ENCODE assay signal across 18 cellular contexts in the genomic region with DNA sequence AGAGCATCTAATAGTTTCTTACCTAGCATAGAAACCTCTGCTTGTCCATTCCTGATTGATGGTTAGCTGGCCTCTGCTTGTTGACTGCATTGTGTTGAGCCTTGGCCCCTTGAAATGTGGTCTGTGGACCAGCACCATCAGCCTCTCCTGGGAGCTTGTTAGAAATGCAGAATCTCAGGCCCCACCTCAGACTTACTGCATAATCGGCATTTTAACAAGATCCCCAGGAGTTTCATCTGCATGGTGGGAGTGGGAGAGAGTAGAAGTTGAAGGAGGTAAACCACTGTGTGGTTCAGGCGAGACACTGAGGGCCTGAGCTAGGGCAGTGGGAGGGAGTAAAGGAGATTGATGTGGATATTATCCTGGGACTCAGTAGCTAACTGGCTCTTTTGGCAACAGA. TPM values are rescaled to one million over a fixed set of nuclear protein-coding genes. Genes with fewer than 3 reads are reported as not detected.
DNase-seq lines count a peak whose midpoint lies in the region; ATAC-seq, FAIRE-seq and TF ChIP-seq lines count a peak whose summit lies in the region.
"Had no signal": no experiment of that assay in that cellular context is flagged by ENCODE, and none has a peak within 500 bp of the region (broad histone marks: within the 10 kb centered on the region; RNA-seq: fewer than 3 reads in every experiment).

No MANE protein-coding gene starts in this region.

- H3K27ac Mint-ChIP-seq in H9 (peak overlapping the region; percentile 3 to 85 (median 9); a peak in 6 of 7 replicates), nephron progenitor cell (peak overlapping the region; percentile 69)
- H3K27ac Mint-ChIP-seq: B cell; CD8-positive, alpha-beta T cell had no signal

- no TSS peak for BruUV-seq in K562 (replicated peaks; lab: Mats Ljungman, UMichigan)

- POLR2A ChIA-PET in A549 (lab: Yijun Ruan, JAX) (no interaction called here), K562 (lab: Yijun Ruan, JAX) (interaction anchor here (1.4 kb wide), 1 partner anchor 11 kb away, joined by 6 read pairs; no protein-coding TSS in a partner anchor)

- TF ChIP-seq RAD21 in A549 (conservative IDR thresholded peaks at IDR 0.05 in 1 of 2, IDR thresholded peaks at IDR 0.05 in 1 of 2) (no peak), K562 (CRISPR knock-in tag; conservative IDR thresholded peaks at IDR 0.05 in 1 of 2, IDR thresholded peaks at IDR 0.05 in 1 of 2) (no peak)

- TF ChIP-seq EP300 in A549 (IDR thresholded peaks at IDR 0.05) (no peak), K562 (IDR thresholded peaks at IDR 0.05; ENCODE audit: low read length) (no peak)

- H3K9me3 Mint-ChIP-seq in H9 (peaks cover 7 to 21% of the 10 kb centered on the region in 2 experiments), nephron progenitor cell (peaks cover 44% of the 10 kb centered on the region)

- H4K8ac ChIP-seq in H9 (replicated peaks; ENCODE audit: insufficient read length, low read depth, low read length), result no peak overlapping the region

- TF ChIP-seq POLR2A in A549 (IDR thresholded peaks at IDR 0.05; ENCODE audit: low read length) (no peak), K562 (conservative IDR thresholded peaks at IDR 0.05) (no peak)

- no peak overlapping the region for H2AFZ ChIP-seq in H9 (ENCODE audit: low read length)
- H2AFZ ChIP-seq in K562 (ENCODE audit: low read depth, low read length), result no peak overlapping the region
- H2AFZ ChIP-seq: GM23248 had no signal

- no peak overlapping the region for H3K9ac ChIP-seq in H9 (ENCODE audit: extremely low read depth, insufficient read length, low read length)
- no peak overlapping the region for H3K9ac ChIP-seq in K562 (ENCODE audit: insufficient read depth in 1 of 2, low read depth in 2 of 2, low read length in 2 of 2)
- H3K9ac ChIP-seq: BLaER1 treated with 17β-estradiol and CSF1 and Interleukin-3, amounts not matched to agents 10 nM and 100 nM; GM23248 had no signal

- peak overlapping the region; percentile 46 for H2BK5ac ChIP-seq in H9 (ENCODE audit: insufficient read length, low read length)

- no peak overlapping the region for H3K4ac ChIP-seq in H9 (ENCODE audit: low read depth, low read length)

- H3K79me2 ChIP-seq in H9 (ENCODE audit: insufficient read depth, low read length) (peaks cover 78% of the 10 kb centered on the region; the same call in 1 of the 2 replicates), K562 (ENCODE audit: control insufficient read depth, insufficient read depth, low read length) (peaks cover 59% of the 10 kb centered on the region)

- FAIRE-seq in A549 (lab: Jason Lieb, UNC) (no peak), K562 (lab: Jason Lieb, UNC) (no peak)
- FAIRE-seq: G401.6, GM18507 had no signal

- H3K79me1 ChIP-seq in H9 (ENCODE audit: insufficient read depth, low read depth, low read length, poor library complexity, severe bottlenecking), result peaks cover 7% of the 10 kb centered on the region

- WGBS in A549 (ENCODE audit: missing lambda C conversion rate), result 97% methylated on average over 2 of the region's 2 CpGs
- WGBS in H9 (ENCODE audit: extremely low coverage, insufficient read length, low lambda C conversion rate), result no CpG with 5 or more reads among the region's 2 CpGs
- 62% methylated on average over 1 of the region's 2 CpGs for WGBS in K562 (ENCODE audit: insufficient coverage, low coverage, missing lambda C conversion rate)

- H3K18ac ChIP-seq in H9 (ENCODE audit: insufficient read length, low read depth, low read length), result no peak overlapping the region

- no peaks in the 10 kb centered on the region for H3K36me3 ChIP-seq in K562 (ENCODE audit: control insufficient read depth, insufficient read depth, low read length)

- H3K9me1 ChIP-seq in K562 (ENCODE audit: control insufficient read depth, insufficient read depth, low read length), result no peaks in the 10 kb centered on the region

- no peak overlapping the region for H4K91ac ChIP-seq in H9 (ENCODE audit: insufficient read length, low read depth, low read length)

- CTCF ChIA-PET in A549 (lab: Yijun Ruan, JAX), result interaction anchor here (1.0 to 1.2 kb wide), 2 partner anchors 20 to 22 kb away, joined by 3 to 5 read pairs; no protein-coding TSS in a partner anchor
- CTCF ChIA-PET in K562 (lab: Yijun Ruan, JAX; ENCODE audit: low intra/inter-chr PET ratio), result no interaction called here

- H3K23me2 ChIP-seq in H9 (ENCODE audit: insufficient read length, low read depth, low read length, poor library complexity, severe bottlenecking), result no peaks in the 10 kb centered on the region

- H3K56ac ChIP-seq in H9 (ENCODE audit: insufficient read length, low read depth, low read length), result no peak overlapping the region

- H3K9me3 ChIP-seq in A549 (no peaks in the 10 kb centered on the region), H9 (ENCODE audit: control insufficient read depth, low read depth, low read length) (no peaks in the 10 kb centered on the region), K562 (replicated peaks; ENCODE audit: control insufficient read depth, insufficient read depth, low read depth, low read length) (no peaks in the 10 kb centered on the region; the same call in 1 of the 2 replicates)

- H2BK12ac ChIP-seq in H9 (ENCODE audit: insufficient read length, low read depth, low read length), result no peak overlapping the region

- H3K4me2 ChIP-seq in A549 (no peak overlapping the region), H9 (ENCODE audit: insufficient read depth, insufficient read length, low read length) (no peak overlapping the region), K562 (ENCODE audit: insufficient read depth, low read length) (no peak overlapping the region)
- H3K4me2 ChIP-seq: BLaER1 treated with 17β-estradiol and CSF1 and Interleukin-3, amounts not matched to agents 10 nM and 100 nM had no signal

- ATAC-seq in A549 (no peak), K562 (no peak)
- ATAC-seq: CD8-positive, alpha-beta T cell had no signal

- intact Hi-C loops in K562 (cut with micrococcal nuclease), result no loop called here

- H3K27ac ChIP-seq in A549 (no peak overlapping the region), H9 (ENCODE audit: insufficient read length, low read depth, low read length) (peak overlapping the region; percentile 66), K562 (ENCODE audit: extremely low read depth, low read depth, low read length) (no peak overlapping the region)
- H3K27ac ChIP-seq: BLaER1 treated with 17β-estradiol and CSF1 and Interleukin-3, amounts not matched to agents 10 nM and 100 nM; GM23248 had no signal

- H3K4me3 Mint-ChIP-seq in H9 (no peak overlapping the region; a peak in 1 of 5 replicates), nephron progenitor cell (no peak overlapping the region)
- H3K4me3 Mint-ChIP-seq: B cell; CD8-positive, alpha-beta T cell had no signal

- H3K4me3 ChIP-seq in A549, result no peak overlapping the region
- H3K4me3 ChIP-seq in K562, result no peak overlapping the region
- H3K4me3 ChIP-seq: BLaER1 treated with 17β-estradiol and CSF1 and Interleukin-3, amounts not matched to agents 10 nM and 100 nM; GM23248 had no signal

- H3K27me3 Mint-ChIP-seq in H9 (ENCODE audit: low read depth), result no peaks in the 10 kb centered on the region
- H3K27me3 Mint-ChIP-seq in nephron progenitor cell (ENCODE audit: low read depth, poor library complexity), result no peaks in the 10 kb centered on the region
- H3K27me3 Mint-ChIP-seq: B cell had no signal

- H3K27me3 ChIP-seq in H9 (ENCODE audit: insufficient read depth, low read length) (no peaks in the 10 kb centered on the region), K562 (ENCODE audit: control insufficient read depth in 2 of 2, insufficient read depth in 2 of 2, low read length in 2 of 2) (no peaks in the 10 kb centered on the region)
- H3K27me3 ChIP-seq: BLaER1 treated with 17β-estradiol and CSF1 and Interleukin-3, amounts not matched to agents 10 nM and 100 nM had no signal

- H3K4me1 ChIP-seq in A549 (peaks cover 13% of the 10 kb centered on the region), H9 (ENCODE audit: insufficient read depth, low read length) (peaks cover 19% of the 10 kb centered on the region), K562 (replicated peaks in 1 of 2; ENCODE audit: control insufficient read depth in 2 of 2, insufficient read depth in 2 of 2, low read length in 2 of 2) (peaks cover 0 to 6% of the 10 kb centered on the region in 2 experiments; a peak in 2 of 5 replicates)

- H4K20me1 ChIP-seq in H9 (ENCODE audit: control insufficient read depth, insufficient read depth, insufficient read length) (peaks cover 2% of the 10 kb centered on the region), K562 (replicated peaks; ENCODE audit: control insufficient read depth, insufficient read depth, low read length) (no peaks in the 10 kb centered on the region)

- no peak overlapping the region for H4K5ac ChIP-seq in H9 (ENCODE audit: insufficient read length, low read depth, low read length)

- no peak overlapping the region for H2BK20ac ChIP-seq in H9 (ENCODE audit: low read depth, low read length, poor library complexity, severe bottlenecking)

- in situ Hi-C loops in K562 (cut with MboI), result no loop called here

- no peak overlapping the region for H3T11ph ChIP-seq in H9 (ENCODE audit: low read length)

- H2AK5ac ChIP-seq in H9 (ENCODE audit: insufficient read length, low read length), result peak overlapping the region; percentile 79

- H3K36me3 Mint-ChIP-seq in H9 (ENCODE audit: insufficient read depth in 1 of 3, low read depth in 3 of 3) (peaks cover 12 to 34% (median 20%) of the 10 kb centered on the region in 3 experiments), nephron progenitor cell (ENCODE audit: low read depth) (peaks cover 59% of the 10 kb centered on the region)

- no peak for TF ChIP-seq CTCF in A549 (IDR thresholded peaks at IDR 0.05)
- no peak for TF ChIP-seq CTCF in H9 (conservative IDR thresholded peaks at IDR 0.05)
- TF ChIP-seq CTCF in K562 (IDR thresholded peaks at IDR 0.05 in 2 of 3, conservative IDR thresholded peaks at IDR 0.05 in 1 of 3; ENCODE audit: insufficient read depth in 2 of 3, low read depth in 1 of 3, low read length in 3 of 3), result no peak
- no peak for TF ChIP-seq CTCF in nephron progenitor cell (IDR thresholded peaks at IDR 0.05)

- H3K14ac ChIP-seq in H9 (ENCODE audit: insufficient read depth, low read length), result no peak overlapping the region

- DNase-seq in A549 (ENCODE audit: low read depth in 1 of 2, low spot score in 1 of 2), result no peak
- DNase-seq in H9, result no peak
- DNase-seq in K562 (ENCODE audit: extremely low read depth in 1 of 4, low spot score in 3 of 4), result no peak
- DNase-seq in nephron progenitor cell, result no peak
- no peak for DNase-seq in HT-29 (ENCODE audit: low spot score)
- no peak for DNase-seq in DMS53 (lab: John Stamatoyannopoulos, UW)
- DNase-seq in NCI-H2081 treated with DMSO at 0.1 percent for 48 hours (lab: John Stamatoyannopoulos, UW), result no peak
- DNase-seq: 8988T; Calu3; CD8-positive, alpha-beta T cell; DND-41; GM23248; H7; KBM-7 had no signal

- no peak overlapping the region for H3K23ac ChIP-seq in H9 (ENCODE audit: insufficient read length, low read depth, low read length)

- no peak overlapping the region for H2BK120ac ChIP-seq in H9 (ENCODE audit: low read depth, low read length, poor library complexity, severe bottlenecking)

- H3K4me1 Mint-ChIP-seq in H9, result peaks cover 60 to 63% of the 10 kb centered on the region in 2 experiments
- H3K4me1 Mint-ChIP-seq in nephron progenitor cell, result peaks cover 34% of the 10 kb centered on the region

- no peak overlapping the region for H2BK15ac ChIP-seq in H9 (ENCODE audit: low read depth, low read length)

RNA-seq across cellular contexts. Expression of gene PHLPP1, which starts 20.7 kb away (rescaled TPM):
- 12.1 and 12.8 TPM in 2 replicates for polyA plus RNA-seq in A549 (2011; rRNA removed)
- 5.4 and 7.2 TPM in 2 replicates for polyA plus RNA-seq in A549 (2012; cell fraction: cytosol; rRNA removed)
- 9.7 and 11.2 TPM in 2 replicates for polyA plus RNA-seq in A549 (2012; cell fraction: nucleus; rRNA removed)
- 5.9 to 6.5 TPM (median 6.0 TPM) in 3 replicates for polyA plus RNA-seq in A549 (2017; fragmentation: RNase III; extraction: RNeasy Plus Mini Kit Qiagen cat#74134 plus additional on column Dnase treatment)
- 19.7 and 30.0 TPM in 2 replicates for polyA minus RNA-seq in A549 (2011; rRNA and poly(A)+ RNA removed)
- 38.8 and 39.9 TPM in 2 replicates for total RNA-seq in H9 (2021)
- total RNA-seq in K562 (2011; cell fraction: chromatin; rRNA removed; ENCODE audit: low replicate concordance), result 30.9 and 39.4 TPM in 2 replicates
- 13.0 and 15.7 TPM in 2 replicates for total RNA-seq in K562 (2011; cell fraction: nucleolus; rRNA removed)
- 12.4 and 12.5 TPM in 2 replicates for total RNA-seq in K562 (2011; cell fraction: nucleoplasm; rRNA removed)
- total RNA-seq in K562 (2014; rRNA removed), result 4.9 and 5.8 TPM in 2 replicates
- 4.5 and 4.6 TPM in 2 replicates for total RNA-seq in K562 (2014; rRNA removed; fragmentation: Illumina TruSeq; extraction: Trizol)
- 4.5 and 5.9 TPM in 2 replicates for total RNA-seq in K562 (2015; rRNA removed; fragmentation: Illumina TruSeq; extraction: Trizol)
- 7.6 and 9.0 TPM in 2 replicates for total RNA-seq in K562 (2021)
- 3.4 and 6.0 TPM in 2 replicates for polyA plus RNA-seq in K562 (2011; rRNA removed)
- polyA plus RNA-seq in K562 (2011; cell fraction: cytosol; rRNA removed), result 3.4 and 4.6 TPM in 2 replicates
- polyA plus RNA-seq in K562 (2011; cell fraction: nucleus; rRNA removed), result 5.6 and 7.3 TPM in 2 replicates
- polyA plus RNA-seq in K562 (2012), result 5.3 and 5.6 TPM in 2 replicates
- 4.8 and 7.2 TPM in 2 replicates for polyA plus RNA-seq in K562 (2014; fragmentation: Illumina TruSeq; extraction: Trizol)
- under 1 TPM; 0.56 TPM for polyA plus RNA-seq in K562 (2014; fragmentation: Nextera tagmentation; extraction: Ambion mirVana)
- 2.6 and 2.8 TPM in 2 replicates for polyA plus RNA-seq in K562 (2014; rRNA removed)
- polyA minus RNA-seq in K562 (2011; rRNA and poly(A)+ RNA removed), result 20.7 and 42.8 TPM in 2 replicates
- polyA minus RNA-seq in K562 (2011; cell fraction: cytosol; rRNA and poly(A)+ RNA removed), result 11.4 and 14.5 TPM in 2 replicates
- polyA minus RNA-seq in K562 (2011; cell fraction: nucleus; rRNA and poly(A)+ RNA removed), result 10.1 and 27.2 TPM in 2 replicates
- total RNA-seq in HT-29 (2014; rRNA removed; shearing (Covaris generic)), result 7.5 and 7.9 TPM in 2 replicates

Comparison
In these comparisons a context has a peak if more than half of its experiments do, and no peak if none do; other contexts are left out.
1. Of the 35 proteins assayed by ChIP-seq in both K562 and A549: peak only in K562: none; only in A549: MAFK; in both: none; in neither: 34.